ENCODE assay signal across 1 cellular context in genomic region chr1:42958488-42959317, GRCh38.
A peak's percentile ranks its signal among the peaks of the same experiment; 100 is the strongest.
TF ChIP-seq lines count a peak whose summit lies in the region.

TSS of gene SLC2A1 (minus strand) at chr1:42958868. CDS start at chr1:42958651, 217 bp downstream.

TF ChIP-seq in HepG2, 621 proteins besides CTCF, POLR2A, EP300 and RAD21 (continued from another document and continues in another):
- TF ChIP-seq, protein P1, sequence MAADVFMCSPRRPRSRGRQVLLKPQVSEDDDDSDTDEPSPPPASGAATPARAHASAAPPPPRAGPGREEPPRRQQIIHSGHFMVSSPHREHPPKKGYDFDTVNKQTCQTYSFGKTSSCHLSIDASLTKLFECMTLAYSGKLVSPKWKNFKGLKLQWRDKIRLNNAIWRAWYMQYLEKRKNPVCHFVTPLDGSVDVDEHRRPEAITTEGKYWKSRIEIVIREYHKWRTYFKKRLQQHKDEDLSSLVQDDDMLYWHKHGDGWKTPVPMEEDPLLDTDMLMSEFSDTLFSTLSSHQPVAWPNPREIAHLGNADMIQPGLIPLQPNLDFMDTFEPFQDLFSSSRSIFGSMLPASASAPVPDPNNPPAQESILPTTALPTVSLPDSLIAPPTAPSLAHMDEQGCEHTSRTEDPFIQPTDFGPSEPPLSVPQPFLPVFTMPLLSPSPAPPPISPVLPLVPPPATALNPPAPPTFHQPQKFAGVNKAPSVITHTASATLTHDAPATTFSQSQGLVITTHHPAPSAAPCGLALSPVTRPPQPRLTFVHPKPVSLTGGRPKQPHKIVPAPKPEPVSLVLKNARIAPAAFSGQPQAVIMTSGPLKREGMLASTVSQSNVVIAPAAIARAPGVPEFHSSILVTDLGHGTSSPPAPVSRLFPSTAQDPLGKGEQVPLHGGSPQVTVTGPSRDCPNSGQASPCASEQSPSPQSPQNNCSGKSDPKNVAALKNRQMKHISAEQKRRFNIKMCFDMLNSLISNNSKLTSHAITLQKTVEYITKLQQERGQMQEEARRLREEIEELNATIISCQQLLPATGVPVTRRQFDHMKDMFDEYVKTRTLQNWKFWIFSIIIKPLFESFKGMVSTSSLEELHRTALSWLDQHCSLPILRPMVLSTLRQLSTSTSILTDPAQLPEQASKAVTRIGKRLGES (CRISPR knock-in tag; IDR thresholded peaks at IDR 0.05; ENCODE audit: borderline replicate concordance), result 0 out of 2 replicates have a peak, but pooled peaks have one; percentile 9
- TF ChIP-seq NFE2L2 (IDR thresholded peaks at IDR 0.05; ENCODE audit: low read length) (no peak), ESRRA (CRISPR knock-in tag; IDR thresholded peaks at IDR 0.05; ENCODE audit: low read depth) (no peak), EZH2 (conservative IDR thresholded peaks at IDR 0.05; ENCODE audit: low read depth, low read length) (no peak), ZNF607 (CRISPR knock-in tag; IDR thresholded peaks at IDR 0.05; ENCODE audit: borderline replicate concordance) (no peak; the same call in 1 of the 2 replicates), ZNF749 (CRISPR knock-in tag; IDR thresholded peaks at IDR 0.05; ENCODE audit: borderline replicate concordance) (0 out of 2 replicates have a peak, but pooled peaks have one; percentile 45), GATA4 (IDR thresholded peaks at IDR 0.05; ENCODE audit: borderline replicate concordance, low read depth) (peak; percentile 75; the same call in 1 of the 2 replicates), E2F5 (CRISPR knock-in tag; conservative IDR thresholded peaks at IDR 0.05) (peak; percentile 18; the same call in 1 of the 2 replicates), ZMYM4 (CRISPR knock-in tag; IDR thresholded peaks at IDR 0.05) (peak; percentile 35; the same call in 1 of the 2 replicates), ZNF441 (CRISPR knock-in tag; IDR thresholded peaks at IDR 0.05; ENCODE audit: borderline replicate concordance) (peak; percentile 17; the same call in 1 of the 2 replicates), PAF1 (CRISPR knock-in tag; IDR thresholded peaks at IDR 0.05) (no peak), MIER3 (CRISPR knock-in tag; IDR thresholded peaks at IDR 0.05; ENCODE audit: borderline replicate concordance) (0 out of 2 replicates have a peak, but pooled peaks have one; percentile 56), ZNF577 (CRISPR knock-in tag; IDR thresholded peaks at IDR 0.05; ENCODE audit: borderline replicate concordance, low read depth) (no peak), ZNF777 (CRISPR knock-in tag; IDR thresholded peaks at IDR 0.05) (no peak), KDM3A (CRISPR knock-in tag; IDR thresholded peaks at IDR 0.05; ENCODE audit: low read depth) (peak; percentile 73; the same call in 1 of the 2 replicates), ZNF766 (CRISPR knock-in tag; IDR thresholded peaks at IDR 0.05; ENCODE audit: borderline replicate concordance) (0 out of 2 replicates have a peak, but pooled peaks have one; percentile 30), ZFP62 (CRISPR knock-in tag; IDR thresholded peaks at IDR 0.05) (no peak), ZBTB8A (CRISPR knock-in tag; IDR thresholded peaks at IDR 0.05; ENCODE audit: borderline replicate concordance, low read depth) (0 out of 2 replicates have a peak, but pooled peaks have one; percentile 30), ARID2 (CRISPR knock-in tag; IDR thresholded peaks at IDR 0.05; ENCODE audit: borderline replicate concordance) (0 out of 2 replicates have a peak, but pooled peaks have one; percentile 84), AHR (CRISPR knock-in tag; IDR thresholded peaks at IDR 0.05) (0 out of 2 replicates have a peak, but pooled peaks have one; percentile 17), FOXJ3 (CRISPR knock-in tag; IDR thresholded peaks at IDR 0.05; ENCODE audit: borderline replicate concordance) (no peak; the same call in 1 of the 2 replicates), GLMP (CRISPR knock-in tag; IDR thresholded peaks at IDR 0.05; ENCODE audit: borderline replicate concordance) (no peak), IRF1 (CRISPR knock-in tag; IDR thresholded peaks at IDR 0.05; ENCODE audit: low read depth) (0 out of 2 replicates have a peak, but pooled peaks have one; percentile 52), CHD2 (IDR thresholded peaks at IDR 0.05; ENCODE audit: low read depth, low read length) (no peak), TAF1 (CRISPR knock-in tag; IDR thresholded peaks at IDR 0.05) (peak; percentile 100), ZNF761 (CRISPR knock-in tag; conservative IDR thresholded peaks at IDR 0.05) (peak; percentile 69), CCDC6 (CRISPR knock-in tag; IDR thresholded peaks at IDR 0.05) (0 out of 2 replicates have a peak, but pooled peaks have one; percentile 43), BRCA1 (CRISPR knock-in tag; IDR thresholded peaks at IDR 0.05) (no peak), ZNF496 (CRISPR knock-in tag; IDR thresholded peaks at IDR 0.05; ENCODE audit: insufficient replicate concordance) (no peak), ZNF747 (CRISPR knock-in tag; IDR thresholded peaks at IDR 0.05; ENCODE audit: borderline replicate concordance) (no peak; the same call in 1 of the 2 replicates), ZNF331 (CRISPR knock-in tag; IDR thresholded peaks at IDR 0.05) (no peak; the same call in 1 of the 2 replicates), HINFP (CRISPR knock-in tag; IDR thresholded peaks at IDR 0.05; ENCODE audit: low read depth) (0 out of 2 replicates have a peak, but pooled peaks have one; percentile 45), ZNF572 (CRISPR knock-in tag; IDR thresholded peaks at IDR 0.05) (no peak), SSRP1 (CRISPR knock-in tag; IDR thresholded peaks at IDR 0.05) (no peak; the same call in 1 of the 2 replicates), ZSCAN21 (CRISPR knock-in tag; IDR thresholded peaks at IDR 0.05; ENCODE audit: borderline replicate concordance) (peak; percentile 28; the same call in 1 of the 2 replicates), RBM22 (optimal IDR thresholded peaks at IDR 0.05; ENCODE audit: low read length) (peak; percentile 67), ZNF670 (CRISPR knock-in tag; IDR thresholded peaks at IDR 0.05; ENCODE audit: borderline replicate concordance) (no peak), ZNF24 (IDR thresholded peaks at IDR 0.05) (no peak), SNRNP70 (IDR thresholded peaks at IDR 0.05; ENCODE audit: low read depth, low read length) (no peak)
- TF ChIP-seq, protein P2, sequence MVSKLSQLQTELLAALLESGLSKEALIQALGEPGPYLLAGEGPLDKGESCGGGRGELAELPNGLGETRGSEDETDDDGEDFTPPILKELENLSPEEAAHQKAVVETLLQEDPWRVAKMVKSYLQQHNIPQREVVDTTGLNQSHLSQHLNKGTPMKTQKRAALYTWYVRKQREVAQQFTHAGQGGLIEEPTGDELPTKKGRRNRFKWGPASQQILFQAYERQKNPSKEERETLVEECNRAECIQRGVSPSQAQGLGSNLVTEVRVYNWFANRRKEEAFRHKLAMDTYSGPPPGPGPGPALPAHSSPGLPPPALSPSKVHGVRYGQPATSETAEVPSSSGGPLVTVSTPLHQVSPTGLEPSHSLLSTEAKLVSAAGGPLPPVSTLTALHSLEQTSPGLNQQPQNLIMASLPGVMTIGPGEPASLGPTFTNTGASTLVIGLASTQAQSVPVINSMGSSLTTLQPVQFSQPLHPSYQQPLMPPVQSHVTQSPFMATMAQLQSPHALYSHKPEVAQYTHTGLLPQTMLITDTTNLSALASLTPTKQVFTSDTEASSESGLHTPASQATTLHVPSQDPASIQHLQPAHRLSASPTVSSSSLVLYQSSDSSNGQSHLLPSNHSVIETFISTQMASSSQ (IDR thresholded peaks at IDR 0.05; ENCODE audit: low read depth), result no peak
- TF ChIP-seq, protein P2 (CRISPR knock-in tag; IDR thresholded peaks at IDR 0.05; ENCODE audit: borderline replicate concordance), result peak; percentile 65; the same call in 1 of the 2 replicates
- TF ChIP-seq, protein P3, sequence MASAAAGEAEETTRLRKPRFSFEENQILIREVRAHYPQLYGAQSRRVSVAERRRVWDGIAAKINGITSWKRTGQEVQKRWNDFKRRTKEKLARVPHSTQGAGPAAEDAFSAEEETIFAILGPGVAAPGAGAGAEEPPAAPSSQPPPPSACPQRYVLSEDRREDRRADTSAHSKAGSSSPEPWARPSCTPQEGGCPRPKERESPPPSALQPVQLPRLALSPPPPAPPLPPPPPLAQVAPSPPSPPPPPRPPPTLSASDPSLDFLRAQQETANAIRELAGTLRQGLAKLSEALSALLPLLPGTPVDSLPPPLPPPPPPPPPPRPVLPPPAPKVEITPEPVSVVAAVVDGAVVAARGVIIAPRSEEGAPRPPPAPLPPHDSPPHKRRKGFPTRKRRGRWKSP (CRISPR knock-in tag; IDR thresholded peaks at IDR 0.05), result peak; percentile 87
- TF ChIP-seq, protein P4, sequence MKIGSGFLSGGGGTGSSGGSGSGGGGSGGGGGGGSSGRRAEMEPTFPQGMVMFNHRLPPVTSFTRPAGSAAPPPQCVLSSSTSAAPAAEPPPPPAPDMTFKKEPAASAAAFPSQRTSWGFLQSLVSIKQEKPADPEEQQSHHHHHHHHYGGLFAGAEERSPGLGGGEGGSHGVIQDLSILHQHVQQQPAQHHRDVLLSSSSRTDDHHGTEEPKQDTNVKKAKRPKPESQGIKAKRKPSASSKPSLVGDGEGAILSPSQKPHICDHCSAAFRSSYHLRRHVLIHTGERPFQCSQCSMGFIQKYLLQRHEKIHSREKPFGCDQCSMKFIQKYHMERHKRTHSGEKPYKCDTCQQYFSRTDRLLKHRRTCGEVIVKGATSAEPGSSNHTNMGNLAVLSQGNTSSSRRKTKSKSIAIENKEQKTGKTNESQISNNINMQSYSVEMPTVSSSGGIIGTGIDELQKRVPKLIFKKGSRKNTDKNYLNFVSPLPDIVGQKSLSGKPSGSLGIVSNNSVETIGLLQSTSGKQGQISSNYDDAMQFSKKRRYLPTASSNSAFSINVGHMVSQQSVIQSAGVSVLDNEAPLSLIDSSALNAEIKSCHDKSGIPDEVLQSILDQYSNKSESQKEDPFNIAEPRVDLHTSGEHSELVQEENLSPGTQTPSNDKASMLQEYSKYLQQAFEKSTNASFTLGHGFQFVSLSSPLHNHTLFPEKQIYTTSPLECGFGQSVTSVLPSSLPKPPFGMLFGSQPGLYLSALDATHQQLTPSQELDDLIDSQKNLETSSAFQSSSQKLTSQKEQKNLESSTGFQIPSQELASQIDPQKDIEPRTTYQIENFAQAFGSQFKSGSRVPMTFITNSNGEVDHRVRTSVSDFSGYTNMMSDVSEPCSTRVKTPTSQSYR (CRISPR knock-in tag; IDR thresholded peaks at IDR 0.05; ENCODE audit: borderline replicate concordance), result no peak
- TF ChIP-seq, protein P5, sequence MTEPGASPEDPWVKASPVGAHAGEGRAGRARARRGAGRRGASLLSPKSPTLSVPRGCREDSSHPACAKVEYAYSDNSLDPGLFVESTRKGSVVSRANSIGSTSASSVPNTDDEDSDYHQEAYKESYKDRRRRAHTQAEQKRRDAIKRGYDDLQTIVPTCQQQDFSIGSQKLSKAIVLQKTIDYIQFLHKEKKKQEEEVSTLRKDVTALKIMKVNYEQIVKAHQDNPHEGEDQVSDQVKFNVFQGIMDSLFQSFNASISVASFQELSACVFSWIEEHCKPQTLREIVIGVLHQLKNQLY (CRISPR knock-in tag; IDR thresholded peaks at IDR 0.05), result 0 out of 2 replicates have a peak, but pooled peaks have one; percentile 27
- TF ChIP-seq, protein P6, sequence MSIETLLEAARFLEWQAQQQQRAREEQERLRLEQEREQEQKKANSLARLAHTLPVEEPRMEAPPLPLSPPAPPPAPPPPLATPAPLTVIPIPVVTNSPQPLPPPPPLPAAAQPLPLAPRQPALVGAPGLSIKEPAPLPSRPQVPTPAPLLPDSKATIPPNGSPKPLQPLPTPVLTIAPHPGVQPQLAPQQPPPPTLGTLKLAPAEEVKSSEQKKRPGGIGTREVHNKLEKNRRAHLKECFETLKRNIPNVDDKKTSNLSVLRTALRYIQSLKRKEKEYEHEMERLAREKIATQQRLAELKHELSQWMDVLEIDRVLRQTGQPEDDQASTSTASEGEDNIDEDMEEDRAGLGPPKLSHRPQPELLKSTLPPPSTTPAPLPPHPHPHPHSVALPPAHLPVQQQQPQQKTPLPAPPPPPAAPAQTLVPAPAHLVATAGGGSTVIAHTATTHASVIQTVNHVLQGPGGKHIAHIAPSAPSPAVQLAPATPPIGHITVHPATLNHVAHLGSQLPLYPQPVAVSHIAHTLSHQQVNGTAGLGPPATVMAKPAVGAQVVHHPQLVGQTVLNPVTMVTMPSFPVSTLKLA (IDR thresholded peaks at IDR 0.05), result 0 out of 2 replicates have a peak, but pooled peaks have one; percentile 13
